ENCODE assay signal across 2 cellular contexts in genomic region chr6:25963426-25964123, GRCh38.
A peak's percentile ranks its signal among the peaks of the same experiment; 100 is the strongest.
TF ChIP-seq lines count a peak whose summit lies in the region.

No MANE protein-coding gene starts in this region.

TF ChIP-seq in A549, 52 proteins besides CTCF, POLR2A, EP300 and RAD21 (continued from another document):
- no peak for TF ChIP-seq ELK1 (IDR thresholded peaks at IDR 0.05; ENCODE audit: low read depth, low read length)
- TF ChIP-seq POLR2AphosphoS2 (conservative IDR thresholded peaks at IDR 0.05; ENCODE audit: low read length), result no peak
TF ChIP-seq in A549: peak in this region for 1.

TF ChIP-seq in WTC11, 78 proteins besides CTCF, POLR2A, EP300 and RAD21 (continued from another document):
- TF ChIP-seq TEAD1 (CRISPR knock-in tag; IDR thresholded peaks at IDR 0.05) (0 out of 2 replicates have a peak, but pooled peaks have one; percentile 32), ERG (CRISPR knock-in tag; IDR thresholded peaks at IDR 0.05) (no peak), ZNF416 (CRISPR knock-in tag; IDR thresholded peaks at IDR 0.05) (no peak), NFE2L1 (CRISPR knock-in tag; IDR thresholded peaks at IDR 0.05) (no peak), SP1 (CRISPR knock-in tag; conservative IDR thresholded peaks at IDR 0.05) (0 out of 2 replicates have a peak, but pooled peaks have one; percentile 25), ETV6 (CRISPR knock-in tag; IDR thresholded peaks at IDR 0.05) (peak; percentile 52; the same call in 1 of the 2 replicates)
